24 cellular contexts compared by ENCODE assay signal in the genomic region with DNA sequence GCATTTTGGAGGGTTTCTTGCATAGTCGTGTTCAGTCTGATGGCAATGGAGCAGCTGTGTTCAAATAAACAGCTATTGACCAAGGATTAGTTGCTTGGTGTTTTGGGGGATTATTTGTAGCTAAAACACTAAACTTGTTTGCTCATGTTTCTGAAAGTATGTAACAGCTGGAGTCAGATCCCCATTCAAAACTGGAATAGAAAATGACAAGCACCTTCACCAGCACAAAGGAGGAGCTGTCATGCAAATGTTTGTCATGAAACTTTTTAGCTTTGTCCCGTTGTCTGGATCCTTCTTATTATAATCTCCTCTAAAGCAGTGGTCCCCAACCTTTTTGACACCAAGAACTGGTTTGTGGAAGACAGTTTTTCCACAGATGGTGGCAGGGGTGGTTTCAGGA.
"Had no signal": no experiment of that assay in that cellular context is flagged by ENCODE, and none has a peak within 500 bp of the region (broad histone marks: within the 10 kb centered on the region; RNA-seq: fewer than 3 reads in every experiment).

No MANE protein-coding gene starts in this region.

- H3K4me3 Mint-ChIP-seq: activated CD4-positive, alpha-beta T cell treated with anti-CD3 and anti-CD28 coated beads, Interleukin-2, amount 10 ng/mL, durations not matched to agents 24 days and 14 days; activated CD8-positive, alpha-beta T cell treated with anti-CD3 and anti-CD28 coated beads for 36 hours; activated naive CD4-positive, alpha-beta T cell treated with anti-CD3 and anti-CD28 coated beads, Interleukin-2, amount 50 U/mL, for 24 hours; activated naive CD8-positive, alpha-beta T cell treated with anti-CD3 and anti-CD28 coated beads, Interleukin-2, amount 50 U/mL, for 24 hours; activated T-cell treated with anti-CD3 and anti-CD28 coated beads, Interleukin-2, amount 50 U/mL, for 4 hours; activated T-helper 17 cell treated with anti-CD3 and anti-CD28 coated beads, Interleukin-2, amount 50 U/mL, for 72 hours; effector memory CD8-positive, alpha-beta T cell; natural killer cell treated with Interleukin-12 subunit alpha and Interleukin-12 subunit beta and Interleukin-15 and Interleukin-18, amount 100 ng/mL, for 72 hours had no signal

- DNase-seq: activated CD4-positive, alpha-beta T cell treated with anti-CD3 and anti-CD28 coated beads, Interleukin-2, amount 10 ng/mL, durations not matched to agents 24 days and 14 days; activated CD8-positive, alpha-beta T cell treated with anti-CD3 and anti-CD28 coated beads for 36 hours; activated gamma-delta T cell treated with Interleukin-2 at 50 U/mL for 16 hours; activated naive CD8-positive, alpha-beta T cell treated with anti-CD3 and anti-CD28 coated beads, Interleukin-2, amount 50 U/mL, for 24 hours; activated T-cell treated with anti-CD3 and anti-CD28 coated beads, Interleukin-2, amount 50 U/mL, for 4 hours; amygdala; caudate nucleus; cortex of kidney; effector memory CD8-positive, alpha-beta T cell; erythroblast; islet precursor cell; left ventricle myocardium inferior; mesendoderm; mucosa of descending colon; spleen; stimulated activated naive CD4-positive, alpha-beta T cell; T-helper 9 cell; trophoblast cell; WERI-Rb-1 had no signal

- H3K9me3 Mint-ChIP-seq: effector memory CD8-positive, alpha-beta T cell; natural killer cell treated with Interleukin-12 subunit alpha and Interleukin-12 subunit beta and Interleukin-15 and Interleukin-18, amount 100 ng/mL, for 72 hours had no signal

- H3K27ac Mint-ChIP-seq: activated CD4-positive, alpha-beta T cell treated with anti-CD3 and anti-CD28 coated beads, Interleukin-2, amount 10 ng/mL, durations not matched to agents 24 days and 14 days; activated CD8-positive, alpha-beta T cell treated with anti-CD3 and anti-CD28 coated beads for 36 hours; activated naive CD4-positive, alpha-beta T cell treated with anti-CD3 and anti-CD28 coated beads, Interleukin-2, amount 50 U/mL, for 24 hours; activated naive CD8-positive, alpha-beta T cell treated with anti-CD3 and anti-CD28 coated beads, Interleukin-2, amount 50 U/mL, for 24 hours; activated T-helper 17 cell treated with anti-CD3 and anti-CD28 coated beads, Interleukin-2, amount 50 U/mL, for 72 hours; effector memory CD8-positive, alpha-beta T cell; natural killer cell treated with Interleukin-12 subunit alpha and Interleukin-12 subunit beta and Interleukin-15 and Interleukin-18, amount 100 ng/mL, for 72 hours had no signal

- ATAC-seq: activated CD4-positive, CD25-positive, alpha-beta regulatory T cell treated with anti-CD3 and anti-CD28 coated beads, Interleukin-2, amount 50 U/mL, for 24 hours; activated CD8-positive, alpha-beta T cell treated with anti-CD3 and anti-CD28 coated beads for 36 hours; activated naive CD8-positive, alpha-beta T cell treated with anti-CD3 and anti-CD28 coated beads, Interleukin-2, amount 50 U/mL, for 24 hours; activated T-cell treated with anti-CD3 and anti-CD28 coated beads, Interleukin-2, amount 50 U/mL, for 4 hours; activated T-helper 17 cell treated with anti-CD3 and anti-CD28 coated beads, Interleukin-2, amount 50 U/mL, for 72 hours; effector memory CD8-positive, alpha-beta T cell; gastroesophageal sphincter; mucosa of descending colon; natural killer cell treated with Interleukin-12 subunit alpha and Interleukin-12 subunit beta and Interleukin-15 and Interleukin-18, amount 100 ng/mL, for 72 hours had no signal

- H3K27me3 Mint-ChIP-seq: activated T-helper 17 cell treated with anti-CD3 and anti-CD28 coated beads, Interleukin-2, amount 50 U/mL, for 72 hours; effector memory CD8-positive, alpha-beta T cell; natural killer cell treated with Interleukin-12 subunit alpha and Interleukin-12 subunit beta and Interleukin-15 and Interleukin-18, amount 100 ng/mL, for 72 hours had no signal
